Comparison of ENCODE assay signal across 8 cellular contexts in the genomic region with DNA sequence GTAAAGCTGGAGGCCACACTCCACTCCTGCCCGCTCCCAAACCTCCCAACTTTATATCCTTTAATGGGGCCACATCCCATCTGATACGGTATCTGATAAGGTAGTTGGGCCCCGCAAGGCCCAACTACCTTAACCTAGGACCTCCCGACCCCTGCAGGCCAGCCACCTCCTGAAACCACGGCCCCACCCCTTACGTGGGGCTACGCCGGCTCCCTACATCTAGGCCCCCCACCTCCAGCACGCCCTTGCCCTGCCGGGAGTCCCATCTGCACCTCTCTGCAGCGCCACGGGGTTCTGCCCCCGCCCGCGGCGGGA. TPM values are rescaled to one million over a fixed set of nuclear protein-coding genes. Genes with fewer than 3 reads are reported as not detected.
DNase-seq lines count a peak whose midpoint lies in the region; ATAC-seq and TF ChIP-seq lines count a peak whose summit lies in the region.

No MANE protein-coding gene starts in this region.

- no peaks in the 10 kb centered on the region for H3K27me3 ChIP-seq in mesenchymal stem cell (ENCODE audit: control insufficient read depth in 1 of 2, insufficient read depth in 1 of 2, low read length in 2 of 2)

- peak overlapping the region; percentile 15 for H4K91ac ChIP-seq in mesenchymal stem cell (ENCODE audit: low read length)

- no peak overlapping the region for H3K14ac ChIP-seq in mesenchymal stem cell (ENCODE audit: low read length in 2 of 2)

- H3K9ac ChIP-seq in mesenchymal stem cell (ENCODE audit: low read length) = peak overlapping the region; percentile 80

- H3K9me3 ChIP-seq in mesenchymal stem cell (ENCODE audit: control insufficient read depth, low read length) = no peaks in the 10 kb centered on the region

- no peak overlapping the region for H2AFZ ChIP-seq in mesenchymal stem cell (ENCODE audit: low read depth, low read length)

- H2BK15ac ChIP-seq in mesenchymal stem cell (ENCODE audit: low read depth, poor library complexity, severe bottlenecking) = peak overlapping the region; percentile 94

- H3K4me3 ChIP-seq in GM12864 (ENCODE audit: low read depth, low read length) (peak overlapping the region; percentile 65), mesenchymal stem cell (ENCODE audit: insufficient read depth in 1 of 2, low read depth in 1 of 2, low read length in 2 of 2) (peak overlapping the region; percentile 65 to 90)

- H3K4me2 ChIP-seq in mesenchymal stem cell (ENCODE audit: low read length, poor library complexity, severe bottlenecking) = peak overlapping the region; percentile 83

- H3K27ac ChIP-seq in adipose tissue (ENCODE audit: low read depth, low read length) (peak overlapping the region; percentile 45), mesenchymal stem cell (ENCODE audit: low read length, poor library complexity, severe bottlenecking) (no peak overlapping the region)

- WGBS in adipose tissue, 3 donors = 0 to 7% (median 5%) methylated on average over 16 of the region's 16 CpGs
- WGBS in mesenchymal stem cell = 6% methylated on average over 16 of the region's 16 CpGs

- peaks cover 18% of the 10 kb centered on the region for H3K4me1 ChIP-seq in mesenchymal stem cell (ENCODE audit: control insufficient read depth, insufficient read depth, low read depth, low read length)

- no peak overlapping the region for H2BK5ac ChIP-seq in mesenchymal stem cell (ENCODE audit: low read depth, low read length, poor library complexity, severe bottlenecking)

- no peak overlapping the region for H2BK12ac ChIP-seq in mesenchymal stem cell (ENCODE audit: low read length in 2 of 2)

- H2AK5ac ChIP-seq in mesenchymal stem cell (ENCODE audit: low read length, severe bottlenecking) = no peak overlapping the region

- ATAC-seq in HG02973 (IDR thresholded peaks at IDR 0.05; ENCODE audit: unreplicated experiment) = peak; percentile 12
- no peak for ATAC-seq in HG03378 (IDR thresholded peaks at IDR 0.05; ENCODE audit: unreplicated experiment)

- H4K8ac ChIP-seq in mesenchymal stem cell (ENCODE audit: low read length) = no peak overlapping the region

- no peak overlapping the region for H3K23ac ChIP-seq in mesenchymal stem cell (ENCODE audit: low read length in 2 of 2)

- peak overlapping the region; percentile 42 for H2BK120ac ChIP-seq in mesenchymal stem cell (ENCODE audit: low read depth, low read length)

- no peak for TF ChIP-seq CTCF in GM12864 (IDR thresholded peaks at IDR 0.05; ENCODE audit: low read depth, low read length, missing control alignments)

- no peak overlapping the region for H3K18ac ChIP-seq in mesenchymal stem cell (ENCODE audit: low read depth in 1 of 2, low read length in 2 of 2)

- H3K79me1 ChIP-seq in mesenchymal stem cell (replicated peaks; ENCODE audit: low read length, poor library complexity, severe bottlenecking) = peaks cover 27% of the 10 kb centered on the region

- H3K4ac ChIP-seq in mesenchymal stem cell (ENCODE audit: low read depth in 1 of 2, low read length in 2 of 2) = no peak overlapping the region

- DNase-seq in GM12864 (ENCODE audit: low read depth) (no peak), mesenchymal stem cell (no peak), kidney tubule cell (ENCODE audit: low spot score) (no peak), HT-29 (ENCODE audit: low spot score) (no peak), HCEC 1CT (no peak)

- peaks cover 58 to 59% of the 10 kb centered on the region in 2 experiments for H3K36me3 ChIP-seq in mesenchymal stem cell (ENCODE audit: control insufficient read depth in 1 of 2, insufficient read depth in 2 of 2, low read depth in 1 of 2, low read length in 2 of 2)

RNA-seq across cellular contexts. Expression of gene IGFLR1, which starts 2.2 kb away (rescaled TPM):
- 10 to 100 TPM; 17.4 to 30.4 (median 19.8) TPM for polyA plus RNA-seq in adipose tissue
- polyA plus RNA-seq in mesenchymal stem cell (2013, experiment 1 of 2) = 3.2 TPM
- 2.5 TPM for polyA plus RNA-seq in mesenchymal stem cell (2013, experiment 2 of 2)
- total RNA-seq in HT-29 (2014; rRNA removed; shearing (Covaris generic)) = 10.0 and 13.4 TPM in 2 replicates

RNA-seq across cellular contexts. Expression of gene U2AF1L4, which starts 5.2 kb away (rescaled TPM):
- 10 to 100 TPM; 13.2 to 30.3 (median 28.8) TPM for polyA plus RNA-seq in adipose tissue
- 13.8 TPM for polyA plus RNA-seq in mesenchymal stem cell (2013, experiment 1 of 2)
- polyA plus RNA-seq in mesenchymal stem cell (2013, experiment 2 of 2) = 12.8 TPM
- 20.0 and 20.9 TPM in 2 replicates for total RNA-seq in HT-29 (2014; rRNA removed; shearing (Covaris generic))

RNA-seq across cellular contexts. Expression of gene PSENEN, which starts 5.4 kb away (rescaled TPM):
- 10 to 100 TPM; 37.2 to 57.2 (median 49.9) TPM for polyA plus RNA-seq in adipose tissue
- polyA plus RNA-seq in mesenchymal stem cell (2013, experiment 1 of 2) = 131 TPM
- polyA plus RNA-seq in mesenchymal stem cell (2013, experiment 2 of 2) = 134 TPM
- 76.2 and 77.0 TPM in 2 replicates for total RNA-seq in HT-29 (2014; rRNA removed; shearing (Covaris generic))

RNA-seq across cellular contexts. Expression of gene LIN37, which starts 8.3 kb away (rescaled TPM):
- 10 to 100 TPM in 2 of 3 donors, 1 to 10 TPM in 1; 8.9 to 20.9 (median 15.3) TPM for polyA plus RNA-seq in adipose tissue
- 11.1 TPM for polyA plus RNA-seq in mesenchymal stem cell (2013, experiment 1 of 2)
- polyA plus RNA-seq in mesenchymal stem cell (2013, experiment 2 of 2) = 11.4 TPM
- 13.8 and 15.5 TPM in 2 replicates for total RNA-seq in HT-29 (2014; rRNA removed; shearing (Covaris generic))

RNA-seq across cellular contexts. Expression of gene HSPB6, which starts 16.8 kb away (rescaled TPM):
- polyA plus RNA-seq in adipose tissue = 100 to 1,000 TPM in 2 of 3 donors, 10 to 100 TPM in 1; 63.3 to 608 (median 552) TPM
- polyA plus RNA-seq in mesenchymal stem cell (2013, experiment 1 of 2) = 418 TPM
- 419 TPM for polyA plus RNA-seq in mesenchymal stem cell (2013, experiment 2 of 2)
- total RNA-seq in HT-29 (2014; rRNA removed; shearing (Covaris generic)) = not detected in 2 replicates
